In the genomic region with DNA sequence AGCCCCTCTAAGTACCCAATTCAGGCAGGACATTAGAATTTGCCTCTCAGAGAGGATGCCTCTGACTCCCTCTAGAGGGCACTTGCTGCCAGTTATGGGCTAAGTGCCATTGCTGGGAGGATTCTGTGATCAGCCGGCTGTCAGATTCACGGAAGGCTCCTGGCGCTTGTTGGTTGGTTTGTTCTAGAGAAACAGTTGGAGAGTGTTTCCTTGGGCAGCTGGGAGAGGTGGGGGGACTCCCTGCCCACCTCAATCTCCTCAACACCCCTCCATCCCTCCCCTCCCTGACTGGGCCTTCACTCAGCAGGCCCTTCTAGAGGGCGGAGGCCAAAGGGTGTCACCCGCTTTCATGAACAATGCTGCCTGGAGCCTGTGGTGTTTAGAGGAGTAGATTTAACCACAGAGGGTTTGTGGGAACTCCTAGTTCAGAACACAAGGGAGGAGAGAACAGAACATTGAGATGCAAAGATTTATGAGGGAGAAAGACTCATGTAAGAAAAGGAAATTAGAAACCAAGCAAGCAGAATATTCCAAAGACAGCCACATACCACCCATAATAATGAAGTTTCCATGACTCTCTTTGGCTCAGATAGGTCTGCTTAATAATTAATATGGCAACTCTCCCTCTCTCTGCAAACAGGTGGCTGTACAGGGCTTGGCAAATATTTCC, we compare ENCODE assay signal across 8 cellular contexts. TPM values are rescaled to one million over a fixed set of nuclear protein-coding genes. Genes with fewer than 3 reads are reported as not detected.
DNase-seq lines count a peak whose midpoint lies in the region; ATAC-seq and TF ChIP-seq lines count a peak whose summit lies in the region.

No MANE protein-coding gene starts in this region.

- H3K9me3 ChIP-seq in MM.1S (replicated peaks; ENCODE audit: insufficient read depth, low read length) = no peaks in the 10 kb centered on the region

- H3K9me2 ChIP-seq in MM.1S (replicated peaks; ENCODE audit: insufficient read depth, low read length) = no peaks in the 10 kb centered on the region

- no peaks in the 10 kb centered on the region for H3K27me3 ChIP-seq in MM.1S (replicated peaks; ENCODE audit: insufficient read depth, low read length)

- intact Hi-C loops in left cardiac atrium (cut with DNase I) = no loop called here

- H2AFZ ChIP-seq in MM.1S (ENCODE audit: low read length) = peak overlapping the region; percentile 66

- H3K4me3 ChIP-seq in MM.1S (ENCODE audit: low read length) = no peak overlapping the region

- DNase-seq in GM04504 (ENCODE audit: low read depth) (peak; percentile 36), MM.1S (peak; percentile 75), SW480 (ENCODE audit: low spot score) (peak; percentile 61), left cardiac atrium (peak; percentile 58), putamen (ENCODE audit: low spot score) (peak; percentile 46)
- peak; percentile 44 for DNase-seq in activated naive CD8-positive, alpha-beta T cell treated with anti-CD3 and anti-CD28 coated beads, Interleukin-2, amount 50 U/mL, for 24 hours

- ATAC-seq in activated naive CD8-positive, alpha-beta T cell treated with anti-CD3 and anti-CD28 coated beads, Interleukin-2, amount 50 U/mL, for 24 hours = peak; percentile 89
- ATAC-seq in left cardiac atrium = peak; percentile 88 to 89
- ATAC-seq in HG02938 (IDR thresholded peaks at IDR 0.05; ENCODE audit: unreplicated experiment) = no peak
- ATAC-seq in HG02884 (IDR thresholded peaks at IDR 0.05; ENCODE audit: unreplicated experiment) = no peak

- no peak overlapping the region for H3K9ac ChIP-seq in MM.1S (ENCODE audit: low read length)

- H4K20me1 ChIP-seq in MM.1S (ENCODE audit: insufficient read depth, low read length) = no peaks in the 10 kb centered on the region

- no peaks in the 10 kb centered on the region for H3K36me3 ChIP-seq in MM.1S (replicated peaks; ENCODE audit: insufficient read depth, low read length)

- no peaks in the 10 kb centered on the region for H3K79me2 ChIP-seq in MM.1S (ENCODE audit: low read length)

- H3K36me3 Mint-ChIP-seq in activated naive CD8-positive, alpha-beta T cell treated with anti-CD3 and anti-CD28 coated beads, Interleukin-2, amount 50 U/mL, for 24 hours (ENCODE audit: low read depth) = no peaks in the 10 kb centered on the region

- no peaks in the 10 kb centered on the region for H3F3A ChIP-seq in MM.1S (ENCODE audit: insufficient read depth, low read length)

- H3K4me1 ChIP-seq in MM.1S (ENCODE audit: low read length) = no peaks in the 10 kb centered on the region

- TF ChIP-seq CTCF in MM.1S (IDR thresholded peaks at IDR 0.05; ENCODE audit: low read length) = peak; percentile 98

- H3K4me3 Mint-ChIP-seq in activated naive CD8-positive, alpha-beta T cell treated with anti-CD3 and anti-CD28 coated beads, Interleukin-2, amount 50 U/mL, for 24 hours = no peak overlapping the region

- peaks cover 9% of the 10 kb centered on the region for H3K27me3 Mint-ChIP-seq in activated naive CD8-positive, alpha-beta T cell treated with anti-CD3 and anti-CD28 coated beads, Interleukin-2, amount 50 U/mL, for 24 hours

- H3K4me2 ChIP-seq in MM.1S (ENCODE audit: low read depth, low read length) = no peak overlapping the region

- no peaks in the 10 kb centered on the region for H3K9me3 Mint-ChIP-seq in activated naive CD8-positive, alpha-beta T cell treated with anti-CD3 and anti-CD28 coated beads, Interleukin-2, amount 50 U/mL, for 24 hours

- H3K27ac ChIP-seq in MM.1S (ENCODE audit: low read length) = no peak overlapping the region

- H3K27ac Mint-ChIP-seq in activated naive CD8-positive, alpha-beta T cell treated with anti-CD3 and anti-CD28 coated beads, Interleukin-2, amount 50 U/mL, for 24 hours = no peak overlapping the region

- H3K4me1 Mint-ChIP-seq in activated naive CD8-positive, alpha-beta T cell treated with anti-CD3 and anti-CD28 coated beads, Interleukin-2, amount 50 U/mL, for 24 hours = peaks cover 6% of the 10 kb centered on the region

RNA-seq across cellular contexts. Expression of a gene that starts 29.9 kb away (rescaled TPM):
- total RNA-seq in left cardiac atrium = 10 to 100 TPM; 11.8 to 12.9 TPM

Comparison
In these comparisons a context has a peak if more than half of its experiments do, and no peak if none do; other contexts are left out.
1. ATAC-seq: peak in activated naive CD8-positive, alpha-beta T cell treated with anti-CD3 and anti-CD28 coated beads, Interleukin-2, amount 50 U/mL, for 24 hours (single experiment) and left cardiac atrium (2 of 2); none in HG02938 (single experiment) and HG02884 (single experiment).
2. Peak in every context shown above with its lines, with median percentiles within 50 percentile points of each other: DNase-seq.